8 cellular contexts compared by ENCODE assay signal in the genomic region with DNA sequence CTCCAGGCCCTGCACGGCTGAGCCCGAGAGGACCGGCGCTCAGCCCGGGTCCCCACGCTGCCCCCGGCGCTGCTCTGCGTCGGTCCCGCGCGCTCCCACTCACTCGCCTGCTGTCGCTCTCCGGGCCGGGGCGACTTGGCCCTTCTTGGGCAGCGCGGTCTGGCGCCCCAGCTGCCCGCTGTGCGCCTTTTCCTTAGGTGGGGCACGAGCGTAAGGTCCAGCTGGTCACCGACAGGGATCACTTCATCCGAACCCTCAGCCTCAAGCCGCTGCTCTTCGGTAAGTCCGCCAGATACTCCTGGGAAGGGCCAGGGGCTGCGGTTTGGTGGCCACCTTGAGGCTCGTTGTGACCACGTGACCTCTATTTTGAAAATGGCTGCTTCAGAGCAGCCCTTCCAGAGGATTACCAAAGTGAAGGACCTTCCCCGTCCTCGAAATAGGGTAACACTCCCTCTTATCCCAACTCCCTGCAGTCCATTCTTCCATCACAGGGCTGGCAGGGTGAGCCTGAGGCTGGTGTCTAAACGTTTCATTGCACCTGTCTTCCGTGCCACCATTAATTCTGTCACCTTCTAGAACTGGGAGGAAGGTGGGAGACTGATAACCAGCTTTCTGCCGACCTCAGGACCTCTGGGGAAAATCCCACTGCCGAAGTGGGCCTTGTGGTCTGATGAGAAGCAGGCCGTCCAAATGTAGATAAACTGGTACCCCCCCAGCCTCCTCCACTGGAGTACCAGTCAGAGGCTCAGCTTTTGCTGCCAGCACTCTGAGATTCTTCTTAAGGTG. TPM values are rescaled to one million over a fixed set of nuclear protein-coding genes. Genes with fewer than 3 reads are reported as not detected.
DNase-seq lines count a peak whose midpoint lies in the region; ATAC-seq and TF ChIP-seq lines count a peak whose summit lies in the region.

No MANE protein-coding gene starts in this region.

- RAD21 ChIA-PET in HCT116 (lab: Charles Lee; ENCODE audit: low non-redundant PET in 1 of 2, low total read pairs in 2 of 2, uncharacterized antibody in 2 of 2, unreplicated experiment in 2 of 2): no interaction called here

- H3K4me2 ChIP-seq in HCT116 (ENCODE audit: low read length) (peak overlapping the region; percentile 85), SU-DHL-6 (ENCODE audit: low read depth, low read length, poor library complexity, severe bottlenecking) (peak overlapping the region; percentile 76)

- DNase-seq in NCI-H2227 (lab: John Stamatoyannopoulos, UW; ENCODE audit: unreplicated experiment) (peak; percentile 55), NCI-H2227 treated with DMSO at 0.1 percent for 48 hours (lab: John Stamatoyannopoulos, UW) (no peak), HCT116 (ENCODE audit: low read depth, low spot score) (no peak), upper lobe of right lung (no peak)
- peak in 1 of 3 experiments; percentile 14 for DNase-seq in effector memory CD8-positive, alpha-beta T cell

- POLR2A ChIA-PET in HCT116 (lab: Charles Lee): interaction anchor here (1.3 to 3.4 kb wide), 2 partner anchors 16 to 39 kb away, joined by 3 to 26 read pairs; a partner anchor contains a TSS

- TF ChIP-seq CTCF in HCT116 (IDR thresholded peaks at IDR 0.05 in 2 of 3, conservative IDR thresholded peaks at IDR 0.05 in 1 of 3; ENCODE audit: borderline replicate concordance in 1 of 3, insufficient read depth in 1 of 3, low read depth in 2 of 3, low read length in 2 of 3) (no peak), SU-DHL-6 (IDR thresholded peaks at IDR 0.05; ENCODE audit: insufficient read depth, low read length, poor library complexity, severe bottlenecking) (no peak), upper lobe of right lung (IDR thresholded peaks at IDR 0.05) (no peak)

- intact Hi-C loops in HCT116 (cut with micrococcal nuclease) (no loop called here), upper lobe of right lung (cut with DNase I) (no loop called here)

- peak overlapping the region; percentile 98 for H3K27ac ChIP-seq in HCT116 (ENCODE audit: low read depth, low read length)
- peak overlapping the region; percentile 65 for H3K27ac ChIP-seq in SU-DHL-6 (ENCODE audit: low read depth, low read length)
- peak overlapping the region; percentile 97 for H3K27ac ChIP-seq in muscle layer of colon (ENCODE audit: low read depth, low read length)
- peak overlapping the region; percentile 91 for H3K27ac ChIP-seq in upper lobe of right lung

- peak overlapping the region; percentile 91 to 93 for H3K27ac Mint-ChIP-seq in effector memory CD8-positive, alpha-beta T cell

- ATAC-seq in HCT116: peak; percentile 27
- ATAC-seq in effector memory CD8-positive, alpha-beta T cell (replicated peaks): peak; percentile 23
- peak; percentile 34 for ATAC-seq in upper lobe of right lung
- ATAC-seq in GM18873 (IDR thresholded peaks at IDR 0.05; ENCODE audit: low FRiP score, unreplicated experiment): no peak

- H3K9me3 ChIP-seq in HCT116 (ENCODE audit: control insufficient read depth in 1 of 2, insufficient read depth in 1 of 2, low read depth in 1 of 2, low read length in 2 of 2) (no peaks in the 10 kb centered on the region), SU-DHL-6 (ENCODE audit: insufficient read depth, low read length) (no peaks in the 10 kb centered on the region), muscle layer of colon (ENCODE audit: low read length) (no peaks in the 10 kb centered on the region), upper lobe of right lung (no peaks in the 10 kb centered on the region)

- no TSS peak for BruUV-seq in HCT116 (replicated peaks; lab: Mats Ljungman, UMichigan)

- H3K4me1 ChIP-seq in HCT116 (ENCODE audit: control insufficient read depth in 1 of 2, insufficient read depth in 2 of 2, low read length in 2 of 2) (peaks cover 23 to 27% of the 10 kb centered on the region in 2 experiments), muscle layer of colon (ENCODE audit: insufficient read depth, low read length) (peaks cover 18% of the 10 kb centered on the region), upper lobe of right lung (peaks cover 21% of the 10 kb centered on the region)

- CTCF ChIA-PET in HCT116 (lab: Charles Lee): no interaction called here

- H3K79me2 ChIP-seq in HCT116 (ENCODE audit: insufficient read depth, low read length): peaks cover 50% of the 10 kb centered on the region
- H3K79me2 ChIP-seq in SU-DHL-6 (ENCODE audit: insufficient read depth, low read length): peaks cover 20% of the 10 kb centered on the region

- H3K36me3 ChIP-seq in HCT116 (ENCODE audit: control insufficient read depth in 1 of 2, insufficient read depth in 2 of 2, low read length in 2 of 2): peaks cover 1 to 6% of the 10 kb centered on the region in 2 experiments; a peak in 1 of 4 replicates
- no peaks in the 10 kb centered on the region for H3K36me3 ChIP-seq in SU-DHL-6 (ENCODE audit: low read length)
- H3K36me3 ChIP-seq in muscle layer of colon (ENCODE audit: insufficient read depth, low read length): peaks cover 7% of the 10 kb centered on the region
- peaks cover 11% of the 10 kb centered on the region for H3K36me3 ChIP-seq in upper lobe of right lung

- H3K9me2 ChIP-seq in HCT116 (ENCODE audit: insufficient read depth) (no peaks in the 10 kb centered on the region), SU-DHL-6 (replicated peaks; ENCODE audit: insufficient read depth, low read length) (no peaks in the 10 kb centered on the region)

- H4K20me1 ChIP-seq in HCT116 (ENCODE audit: insufficient read depth) (no peaks in the 10 kb centered on the region), SU-DHL-6 (ENCODE audit: low read depth, low read length) (no peaks in the 10 kb centered on the region)

- peaks cover 6% of the 10 kb centered on the region; the same call in 1 of the 2 replicates for H3F3A ChIP-seq in SU-DHL-6 (ENCODE audit: insufficient read depth)

- H3K4me3 ChIP-seq in HCT116 (replicated peaks in 1 of 2; ENCODE audit: low read depth in 1 of 2, low read length in 2 of 2) (peak overlapping the region; percentile 76 to 80), SU-DHL-6 (ENCODE audit: insufficient read depth, low read length, poor library complexity, severe bottlenecking) (peak overlapping the region; percentile 60), muscle layer of colon (ENCODE audit: low read depth in 1 of 2, low read length in 2 of 2) (peak overlapping the region; percentile 63 to 94), upper lobe of right lung (peak overlapping the region; percentile 89)

- H2AFZ ChIP-seq in HCT116 (ENCODE audit: low read depth, low read length, poor library complexity, severe bottlenecking) (no peak overlapping the region), SU-DHL-6 (ENCODE audit: low read depth, low read length, severe bottlenecking) (peak overlapping the region; percentile 64)

- H3K4me3 Mint-ChIP-seq in effector memory CD8-positive, alpha-beta T cell: peak overlapping the region; percentile 91 to 94

- peaks cover 34 to 36% of the 10 kb centered on the region in 2 donors for H3K4me1 Mint-ChIP-seq in effector memory CD8-positive, alpha-beta T cell (ENCODE audit: low read depth in 2 of 2)

- no peaks in the 10 kb centered on the region for H3K9me3 Mint-ChIP-seq in effector memory CD8-positive, alpha-beta T cell

- no peak for TF ChIP-seq POLR2A in HCT116 (IDR thresholded peaks at IDR 0.05; ENCODE audit: borderline replicate concordance, extremely low read depth, insufficient read depth, insufficient read length)

- no peak for TF ChIP-seq RAD21 in HCT116 (IDR thresholded peaks at IDR 0.05; ENCODE audit: low read depth)

- H3K27me3 ChIP-seq in HCT116 (ENCODE audit: insufficient read depth, low read length): no peaks in the 10 kb centered on the region
- no peaks in the 10 kb centered on the region for H3K27me3 ChIP-seq in SU-DHL-6 (ENCODE audit: low read length)
- H3K27me3 ChIP-seq in muscle layer of colon (ENCODE audit: control insufficient read depth in 1 of 2, insufficient read depth in 2 of 2, low read length in 2 of 2): no peaks in the 10 kb centered on the region
- H3K27me3 ChIP-seq in upper lobe of right lung: no peaks in the 10 kb centered on the region

- peaks cover 32% of the 10 kb centered on the region for H3K36me3 Mint-ChIP-seq in effector memory CD8-positive, alpha-beta T cell (ENCODE audit: insufficient read depth)

- H3K27me3 Mint-ChIP-seq in effector memory CD8-positive, alpha-beta T cell: no peaks in the 10 kb centered on the region

- H3K9ac ChIP-seq in HCT116 (ENCODE audit: low read length) (peak overlapping the region; percentile 83), SU-DHL-6 (ENCODE audit: low read length) (peak overlapping the region; percentile 70), muscle layer of colon (ENCODE audit: low read length) (peak overlapping the region; percentile 53)

TF ChIP-seq in HCT116, 20 proteins besides CTCF, POLR2A, EP300 and RAD21 (continues in another document):
- TF ChIP-seq ZNF274 (IDR thresholded peaks at IDR 0.05; ENCODE audit: low read depth, low read length) (no peak), POLR2AphosphoS5 (IDR thresholded peaks at IDR 0.05; ENCODE audit: low read depth, low read length) (0 out of 2 replicates have a peak, but pooled peaks have one; percentile 19)
- TF ChIP-seq, protein P1, sequence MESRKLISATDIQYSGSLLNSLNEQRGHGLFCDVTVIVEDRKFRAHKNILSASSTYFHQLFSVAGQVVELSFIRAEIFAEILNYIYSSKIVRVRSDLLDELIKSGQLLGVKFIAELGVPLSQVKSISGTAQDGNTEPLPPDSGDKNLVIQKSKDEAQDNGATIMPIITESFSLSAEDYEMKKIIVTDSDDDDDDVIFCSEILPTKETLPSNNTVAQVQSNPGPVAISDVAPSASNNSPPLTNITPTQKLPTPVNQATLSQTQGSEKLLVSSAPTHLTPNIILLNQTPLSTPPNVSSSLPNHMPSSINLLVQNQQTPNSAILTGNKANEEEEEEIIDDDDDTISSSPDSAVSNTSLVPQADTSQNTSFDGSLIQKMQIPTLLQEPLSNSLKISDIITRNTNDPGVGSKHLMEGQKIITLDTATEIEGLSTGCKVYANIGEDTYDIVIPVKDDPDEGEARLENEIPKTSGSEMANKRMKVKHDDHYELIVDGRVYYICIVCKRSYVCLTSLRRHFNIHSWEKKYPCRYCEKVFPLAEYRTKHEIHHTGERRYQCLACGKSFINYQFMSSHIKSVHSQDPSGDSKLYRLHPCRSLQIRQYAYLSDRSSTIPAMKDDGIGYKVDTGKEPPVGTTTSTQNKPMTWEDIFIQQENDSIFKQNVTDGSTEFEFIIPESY (IDR thresholded peaks at IDR 0.05; ENCODE audit: extremely low read depth, insufficient replicate concordance, low read length): no peak

RNA-seq across cellular contexts. Expression of a gene that starts 0.8 kb away (rescaled TPM):
- 60.5 TPM for total RNA-seq in HCT116 (2021; ENCODE audit: unreplicated experiment)
- polyA plus RNA-seq in HCT116 (2012): 59.7 and 67.7 TPM in 2 replicates
- 38.0 TPM for total RNA-seq in upper lobe of right lung

RNA-seq across cellular contexts. Expression of a gene that starts 16.4 kb away (rescaled TPM):
- total RNA-seq in HCT116 (2021; ENCODE audit: unreplicated experiment): 174 TPM
- polyA plus RNA-seq in HCT116 (2012): 149 and 156 TPM in 2 replicates
- total RNA-seq in upper lobe of right lung: 172 TPM

RNA-seq across cellular contexts. Expression of a gene that starts 27.6 kb away (rescaled TPM):
- 42.9 TPM for total RNA-seq in HCT116 (2021; ENCODE audit: unreplicated experiment)
- polyA plus RNA-seq in HCT116 (2012): 59.5 TPM in 2 replicates
- total RNA-seq in upper lobe of right lung: 19.0 TPM

RNA-seq across cellular contexts. Expression of a gene that starts 31.1 kb away (rescaled TPM):
- total RNA-seq in HCT116 (2021; ENCODE audit: unreplicated experiment): 91.0 TPM
- 124 TPM in 2 replicates for polyA plus RNA-seq in HCT116 (2012)
- 77.6 TPM for total RNA-seq in upper lobe of right lung

RNA-seq across cellular contexts. Expression of a gene that starts 38.4 kb away (rescaled TPM):
- total RNA-seq in HCT116 (2021; ENCODE audit: unreplicated experiment) (599 TPM), upper lobe of right lung (107 TPM)
- 679 and 749 TPM in 2 replicates for polyA plus RNA-seq in HCT116 (2012)
